Comparison of ENCODE assay signal across 2 cellular contexts in the genomic region with DNA sequence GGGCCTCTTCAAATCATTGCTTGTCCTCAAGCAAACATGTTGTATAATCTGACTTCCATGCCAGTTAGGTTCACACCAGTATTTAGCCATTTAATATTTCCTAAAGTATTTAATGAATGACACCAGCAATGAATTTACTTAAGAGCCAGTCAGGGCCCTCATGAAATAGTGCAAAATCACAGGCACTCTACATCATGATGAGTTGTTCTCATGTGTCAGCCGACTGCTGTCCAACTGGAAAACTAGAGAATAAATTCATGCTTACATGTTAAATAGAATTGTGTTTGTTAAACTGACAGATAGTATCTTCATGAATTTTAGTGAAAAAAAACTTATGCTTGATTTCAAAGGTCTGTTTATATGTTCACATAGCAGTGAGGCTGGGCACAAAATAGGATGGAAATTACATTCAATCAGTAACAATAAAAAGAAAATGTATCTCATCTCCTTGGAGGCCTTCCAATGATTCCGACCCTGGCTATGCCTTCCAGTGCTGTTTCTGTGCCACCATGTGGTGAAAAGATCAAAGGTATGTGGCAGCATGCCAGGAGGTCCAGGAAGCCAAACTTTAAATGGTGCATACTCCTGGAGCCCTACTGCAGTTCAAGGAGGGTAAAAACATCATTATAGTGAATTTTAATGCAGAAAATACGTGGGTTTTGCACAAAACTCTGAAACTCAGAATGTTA.
A peak's percentile ranks its signal among the peaks of the same experiment; 100 is the strongest.
TF ChIP-seq lines count a peak whose summit lies in the region.

No MANE protein-coding gene starts in this region.

TF ChIP-seq in Ishikawa, 13 proteins besides CTCF, POLR2A, EP300 and RAD21:
- TF ChIP-seq CEBPB (IDR thresholded peaks at IDR 0.05) (no peak), CREB1 (IDR thresholded peaks at IDR 0.05; ENCODE audit: low read depth) (no peak), EGR1 (IDR thresholded peaks at IDR 0.05) (no peak), NFIC (IDR thresholded peaks at IDR 0.05) (peak; percentile 93), REST (IDR thresholded peaks at IDR 0.05; ENCODE audit: low read depth) (no peak), FOXM1 (IDR thresholded peaks at IDR 0.05; ENCODE audit: borderline replicate concordance, low read depth) (no peak), TCF12 (IDR thresholded peaks at IDR 0.05; ENCODE audit: low read depth) (no peak), TEAD4 (IDR thresholded peaks at IDR 0.05) (peak; percentile 57; the same call in 1 of the 2 replicates)

TF ChIP-seq in SK-N-SH, 30 proteins besides CTCF, POLR2A, EP300 and RAD21:
- TF ChIP-seq, protein P1, sequence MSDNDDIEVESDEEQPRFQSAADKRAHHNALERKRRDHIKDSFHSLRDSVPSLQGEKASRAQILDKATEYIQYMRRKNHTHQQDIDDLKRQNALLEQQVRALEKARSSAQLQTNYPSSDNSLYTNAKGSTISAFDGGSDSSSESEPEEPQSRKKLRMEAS (IDR thresholded peaks at IDR 0.05; ENCODE audit: low read depth), result peak; percentile 55; the same call in 1 of the 2 replicates
- TF ChIP-seq NFIC (IDR thresholded peaks at IDR 0.05; ENCODE audit: borderline replicate concordance) (peak; percentile 97), NRF1 (IDR thresholded peaks at IDR 0.05; ENCODE audit: low read depth, low read length) (no peak), RCOR1 (IDR thresholded peaks at IDR 0.05; ENCODE audit: low read length) (peak; percentile 55), SMC3 (IDR thresholded peaks at IDR 0.05; ENCODE audit: low read depth, low read length) (peak; percentile 8; the same call in 1 of the 2 replicates), FOXJ3 (CRISPR knock-in tag; IDR thresholded peaks at IDR 0.05) (no peak), JUND (IDR thresholded peaks at IDR 0.05) (peak; percentile 29; the same call in 1 of the 2 replicates)
- TF ChIP-seq, protein P2, sequence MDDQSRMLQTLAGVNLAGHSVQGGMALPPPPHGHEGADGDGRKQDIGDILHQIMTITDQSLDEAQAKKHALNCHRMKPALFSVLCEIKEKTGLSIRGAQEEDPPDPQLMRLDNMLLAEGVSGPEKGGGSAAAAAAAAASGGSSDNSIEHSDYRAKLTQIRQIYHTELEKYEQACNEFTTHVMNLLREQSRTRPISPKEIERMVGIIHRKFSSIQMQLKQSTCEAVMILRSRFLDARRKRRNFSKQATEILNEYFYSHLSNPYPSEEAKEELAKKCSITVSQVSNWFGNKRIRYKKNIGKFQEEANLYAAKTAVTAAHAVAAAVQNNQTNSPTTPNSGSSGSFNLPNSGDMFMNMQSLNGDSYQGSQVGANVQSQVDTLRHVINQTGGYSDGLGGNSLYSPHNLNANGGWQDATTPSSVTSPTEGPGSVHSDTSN (IDR thresholded peaks at IDR 0.05), result peak; percentile 47; the same call in 1 of the 2 replicates
